37 cellular contexts compared by ENCODE assay signal in genomic region chr17:35135322-35135721, GRCh38. TPM values are rescaled to one million over a fixed set of nuclear protein-coding genes. Genes with fewer than 3 reads are reported as not detected.
"Had no signal": no experiment of that assay in that cellular context is flagged by ENCODE, and none has a peak within 500 bp of the region (broad histone marks: within the 10 kb centered on the region; RNA-seq: fewer than 3 reads in every experiment).

No MANE protein-coding gene starts in this region.

- H3K9me3 Mint-ChIP-seq: activated B cell treated with CpG ODN at 0.5 μM for 24 hours; activated CD4-positive, alpha-beta memory T cell treated with anti-CD3 and anti-CD28 coated beads for 36 hours; activated CD4-positive, alpha-beta T cell treated with anti-CD3 and anti-CD28 coated beads, Interleukin-2, amount 10 ng/mL, durations not matched to agents 24 days and 14 days; activated CD8-positive, alpha-beta T cell treated with anti-CD3 and anti-CD28 coated beads for 36 hours; activated naive CD4-positive, alpha-beta T cell treated with anti-CD3 and anti-CD28 coated beads, Interleukin-2, amount 10 ng/mL, durations not matched to agents 7 days and 5 days; activated naive CD4-positive, alpha-beta T cell treated with anti-CD3 and anti-CD28 coated beads, Interleukin-2, amount 50 U/mL, for 24 hours; activated naive CD8-positive, alpha-beta T cell treated with anti-CD3 and anti-CD28 coated beads, Interleukin-2, amount 10 ng/mL, durations not matched to agents 7 days and 5 days; activated naive CD8-positive, alpha-beta T cell treated with anti-CD3 and anti-CD28 coated beads, Interleukin-2, amount 50 U/mL, for 24 hours; activated T-cell treated with anti-CD3 and anti-CD28 coated beads, Interleukin-2, amount 50 U/mL, for 72 hours; activated T-helper 1 cell treated with anti-CD3 and anti-CD28 coated beads, Interleukin-12 subunit alpha, Interleukin-12 subunit beta, Interleukin-2, Interleukin-4 antibody, amounts not matched to agents 30 ng/mL and 10 ng/mL and 1 ng/mL, durations not matched to agents 14 hours and 24 hours and 36 hours; activated T-helper 17 cell treated with anti-CD3 and anti-CD28 coated beads, Interleukin-2, amount 50 U/mL, for 72 hours; brain; central memory CD8-positive, alpha-beta T cell; T-cell; T-helper 2 cell treated with Interferon-gamma antibody and Interleukin-4, amounts not matched to agents 5 μg/mL and 100 μg/mL, for 36 hours had no signal

- H3K27ac Mint-ChIP-seq: activated B cell treated with CpG ODN at 0.5 μM for 24 hours; activated CD4-positive, alpha-beta memory T cell treated with anti-CD3 and anti-CD28 coated beads for 36 hours; activated CD4-positive, alpha-beta T cell treated with anti-CD3 and anti-CD28 coated beads, Interleukin-2, amount 10 ng/mL, durations not matched to agents 24 days and 14 days; activated CD8-positive, alpha-beta T cell treated with anti-CD3 and anti-CD28 coated beads for 36 hours; activated naive CD4-positive, alpha-beta T cell treated with anti-CD3 and anti-CD28 coated beads, Interleukin-2, amount 10 ng/mL, durations not matched to agents 7 days and 5 days; activated naive CD4-positive, alpha-beta T cell treated with anti-CD3 and anti-CD28 coated beads, Interleukin-2, amount 50 U/mL, for 24 hours; activated naive CD8-positive, alpha-beta T cell; activated naive CD8-positive, alpha-beta T cell treated with anti-CD3 and anti-CD28 coated beads, Interleukin-2, amount 10 ng/mL, durations not matched to agents 7 days and 5 days; activated naive CD8-positive, alpha-beta T cell treated with anti-CD3 and anti-CD28 coated beads, Interleukin-2, amount 50 U/mL, for 24 hours; activated T-helper 17 cell treated with anti-CD3 and anti-CD28 coated beads, Interleukin-2, amount 50 U/mL, for 72 hours; brain; T-cell; T-helper 2 cell treated with Interferon-gamma antibody and Interleukin-4, amounts not matched to agents 5 μg/mL and 100 μg/mL, for 36 hours had no signal

- H3K4me3 ChIP-seq: ascending aorta, cardiac muscle cell had no signal

- DNase-seq: activated B cell treated with CpG ODN at 0.5 μM for 24 hours; activated CD4-positive, alpha-beta memory T cell treated with anti-CD3 and anti-CD28 coated beads for 36 hours; activated CD4-positive, alpha-beta T cell treated with anti-CD3 and anti-CD28 coated beads for 4 hours; activated CD4-positive, alpha-beta T cell treated with anti-CD3 and anti-CD28 coated beads, Interleukin-2, amount 10 ng/mL, durations not matched to agents 24 days and 14 days; activated CD4-positive, alpha-beta T cell treated with anti-CD3 and anti-CD28 coated beads, Interleukin-2, amount 50 U/mL, for 1 hour; activated CD4-positive, alpha-beta T cell treated with anti-CD3 and anti-CD28 coated beads, Interleukin-2, amount 50 U/mL, for 4 hours; activated CD4-positive, CD25-positive, alpha-beta regulatory T cell treated with anti-CD3 and anti-CD28 coated beads, Interleukin-2, amount 50 U/mL, for 72 hours; activated CD8-positive, alpha-beta memory T cell treated with anti-CD3 and anti-CD28 coated beads, Interleukin-2, amount 50 U/mL, for 4 hours; activated CD8-positive, alpha-beta T cell treated with anti-CD3 and anti-CD28 coated beads for 36 hours; activated effector memory CD4-positive, alpha-beta T cell treated with anti-CD3 and anti-CD28 coated beads, Interleukin-2, amount 50 U/mL, for 16 hours; activated naive CD4-positive, alpha-beta T cell treated with anti-CD3 and anti-CD28 coated beads, Interleukin-2, amount 10 ng/mL, durations not matched to agents 7 days and 5 days; activated naive CD4-positive, alpha-beta T cell treated with Interleukin-2 at 50 U/mL for 16 hours; activated naive CD8-positive, alpha-beta T cell treated with anti-CD3 and anti-CD28 coated beads, Interleukin-2, amount 10 ng/mL, durations not matched to agents 7 days and 5 days; activated naive CD8-positive, alpha-beta T cell treated with anti-CD3 and anti-CD28 coated beads, Interleukin-2, amount 50 U/mL, for 24 hours; activated T-cell treated with anti-CD3 and anti-CD28 coated beads for 4 hours; activated T-cell treated with anti-CD3 and anti-CD28 coated beads, Interleukin-2, amount 50 U/mL, for 1 hour; activated T-cell treated with anti-CD3 and anti-CD28 coated beads, Interleukin-2, amount 50 U/mL, for 72 hours; amygdala; anterior cingulate cortex; caudate nucleus; cerebellar nuclear complex; T-cell; T-helper 2 cell; T-helper 9 cell had no signal

- ATAC-seq: activated CD8-positive, alpha-beta T cell treated with anti-CD3 and anti-CD28 coated beads for 36 hours; activated naive CD8-positive, alpha-beta T cell treated with anti-CD3 and anti-CD28 coated beads, Interleukin-2, amount 50 U/mL, for 24 hours; activated T-cell treated with anti-CD3 and anti-CD28 coated beads, Interleukin-2, amount 50 U/mL, for 72 hours; activated T-helper 17 cell treated with anti-CD3 and anti-CD28 coated beads, Interleukin-2, amount 50 U/mL, for 72 hours; T-cell had no signal

- H3K27ac ChIP-seq: ascending aorta, cardiac muscle cell, VCaP had no signal

- H3K9me3 ChIP-seq: ascending aorta had no signal

- H3K4me3 Mint-ChIP-seq: activated B cell treated with CpG ODN at 0.5 μM for 24 hours; activated CD4-positive, alpha-beta memory T cell treated with anti-CD3 and anti-CD28 coated beads for 36 hours; activated CD4-positive, alpha-beta T cell treated with anti-CD3 and anti-CD28 coated beads, Interleukin-2, amount 10 ng/mL, durations not matched to agents 24 days and 14 days; activated CD8-positive, alpha-beta T cell treated with anti-CD3 and anti-CD28 coated beads for 36 hours; activated naive CD4-positive, alpha-beta T cell treated with anti-CD3 and anti-CD28 coated beads, Interleukin-2, amount 10 ng/mL, durations not matched to agents 7 days and 5 days; activated naive CD4-positive, alpha-beta T cell treated with anti-CD3 and anti-CD28 coated beads, Interleukin-2, amount 50 U/mL, for 24 hours; activated naive CD8-positive, alpha-beta T cell; activated naive CD8-positive, alpha-beta T cell treated with anti-CD3 and anti-CD28 coated beads, Interleukin-2, amount 10 ng/mL, durations not matched to agents 7 days and 5 days; activated naive CD8-positive, alpha-beta T cell treated with anti-CD3 and anti-CD28 coated beads, Interleukin-2, amount 50 U/mL, for 24 hours; activated T-cell treated with anti-CD3 and anti-CD28 coated beads, Interleukin-2, amount 50 U/mL, for 72 hours; activated T-helper 1 cell treated with anti-CD3 and anti-CD28 coated beads, Interleukin-12 subunit alpha, Interleukin-12 subunit beta, Interleukin-2, Interleukin-4 antibody, amounts not matched to agents 30 ng/mL and 10 ng/mL and 1 ng/mL, durations not matched to agents 14 hours and 24 hours and 36 hours; activated T-helper 17 cell treated with anti-CD3 and anti-CD28 coated beads, Interleukin-2, amount 50 U/mL, for 72 hours; brain; central memory CD8-positive, alpha-beta T cell; T-cell; T-helper 2 cell treated with Interferon-gamma antibody and Interleukin-4, amounts not matched to agents 5 μg/mL and 100 μg/mL, for 36 hours had no signal

- H3K27me3 ChIP-seq: ascending aorta, cardiac muscle cell had no signal

- H3K27me3 Mint-ChIP-seq: activated B cell treated with CpG ODN at 0.5 μM for 24 hours; activated CD4-positive, alpha-beta memory T cell treated with anti-CD3 and anti-CD28 coated beads for 36 hours; activated CD4-positive, alpha-beta T cell treated with anti-CD3 and anti-CD28 coated beads, Interleukin-2, amount 10 ng/mL, durations not matched to agents 24 days and 14 days; activated CD8-positive, alpha-beta T cell treated with anti-CD3 and anti-CD28 coated beads for 36 hours; activated naive CD4-positive, alpha-beta T cell treated with anti-CD3 and anti-CD28 coated beads, Interleukin-2, amount 10 ng/mL, durations not matched to agents 7 days and 5 days; activated naive CD4-positive, alpha-beta T cell treated with anti-CD3 and anti-CD28 coated beads, Interleukin-2, amount 50 U/mL, for 24 hours; activated naive CD8-positive, alpha-beta T cell; activated naive CD8-positive, alpha-beta T cell treated with anti-CD3 and anti-CD28 coated beads, Interleukin-2, amount 10 ng/mL, durations not matched to agents 7 days and 5 days; activated naive CD8-positive, alpha-beta T cell treated with anti-CD3 and anti-CD28 coated beads, Interleukin-2, amount 50 U/mL, for 24 hours; activated T-helper 17 cell treated with anti-CD3 and anti-CD28 coated beads, Interleukin-2, amount 50 U/mL, for 72 hours; brain; central memory CD8-positive, alpha-beta T cell; T-cell had no signal

- H3K4me1 Mint-ChIP-seq: activated B cell treated with CpG ODN at 0.5 μM for 24 hours; activated naive CD8-positive, alpha-beta T cell treated with anti-CD3 and anti-CD28 coated beads, Interleukin-2, amount 10 ng/mL, durations not matched to agents 7 days and 5 days; activated T-helper 17 cell treated with anti-CD3 and anti-CD28 coated beads, Interleukin-2, amount 50 U/mL, for 72 hours; central memory CD8-positive, alpha-beta T cell had no signal

- H3K4me1 ChIP-seq: ascending aorta had no signal

RNA-seq across cellular contexts. Expression of gene UNC45B, which starts 12.3 kb away (rescaled TPM):
- total RNA-seq: activated B cell treated with CpG ODN at 0.5 μM for 24 hours; activated CD4-positive, alpha-beta T cell treated with anti-CD3 and anti-CD28 coated beads, Interleukin-2, amount 10 ng/mL, durations not matched to agents 24 days and 14 days; activated CD8-positive, alpha-beta memory T cell treated with anti-CD3 and anti-CD28 coated beads for 36 hours; activated T-helper 1 cell treated with anti-CD3 and anti-CD28 coated beads, Interleukin-12 subunit alpha, Interleukin-12 subunit beta, Interleukin-2, Interleukin-4 antibody, amounts not matched to agents 30 ng/mL and 10 ng/mL and 1 ng/mL, durations not matched to agents 14 hours and 24 hours and 36 hours; activated T-helper 17 cell treated with anti-CD3 and anti-CD28 coated beads, Interleukin-2, amount 50 U/mL, for 72 hours; ascending aorta; bronchial epithelial cell had no signal

RNA-seq across cellular contexts. Expression of gene FNDC8, which starts 13.9 kb away (rescaled TPM):
- total RNA-seq: activated B cell treated with CpG ODN at 0.5 μM for 24 hours; activated CD4-positive, alpha-beta memory T cell treated with anti-CD3 and anti-CD28 coated beads for 36 hours; activated CD4-positive, alpha-beta T cell treated with anti-CD3 and anti-CD28 coated beads, Interleukin-2, amount 10 ng/mL, durations not matched to agents 24 days and 14 days; activated CD8-positive, alpha-beta memory T cell treated with anti-CD3 and anti-CD28 coated beads for 36 hours; activated CD8-positive, alpha-beta T cell treated with anti-CD3 and anti-CD28 coated beads for 36 hours; activated naive CD8-positive, alpha-beta T cell treated with anti-CD3 and anti-CD28 coated beads, Interleukin-2, amount 10 ng/mL, durations not matched to agents 7 days and 5 days; activated T-cell treated with anti-CD3 and anti-CD28 coated beads, Interleukin-2, amount 50 U/mL, for 72 hours; activated T-helper 1 cell treated with anti-CD3 and anti-CD28 coated beads, Interleukin-12 subunit alpha, Interleukin-12 subunit beta, Interleukin-2, Interleukin-4 antibody, amounts not matched to agents 30 ng/mL and 10 ng/mL and 1 ng/mL, durations not matched to agents 14 hours and 24 hours and 36 hours; activated T-helper 17 cell treated with anti-CD3 and anti-CD28 coated beads, Interleukin-2, amount 50 U/mL, for 72 hours; ascending aorta; bronchial epithelial cell; cardiac muscle cell; T-cell had no signal

RNA-seq across cellular contexts. Expression of gene SLC35G3, which starts 58.9 kb away (rescaled TPM):
- total RNA-seq: activated CD4-positive, alpha-beta memory T cell treated with anti-CD3 and anti-CD28 coated beads for 36 hours; activated CD4-positive, alpha-beta T cell treated with anti-CD3 and anti-CD28 coated beads, Interleukin-2, amount 10 ng/mL, durations not matched to agents 24 days and 14 days; activated CD8-positive, alpha-beta memory T cell treated with anti-CD3 and anti-CD28 coated beads for 36 hours; activated CD8-positive, alpha-beta T cell treated with anti-CD3 and anti-CD28 coated beads for 36 hours; activated naive CD8-positive, alpha-beta T cell treated with anti-CD3 and anti-CD28 coated beads, Interleukin-2, amount 10 ng/mL, durations not matched to agents 7 days and 5 days; activated T-cell treated with anti-CD3 and anti-CD28 coated beads, Interleukin-2, amount 50 U/mL, for 72 hours; activated T-helper 1 cell treated with anti-CD3 and anti-CD28 coated beads, Interleukin-12 subunit alpha, Interleukin-12 subunit beta, Interleukin-2, Interleukin-4 antibody, amounts not matched to agents 30 ng/mL and 10 ng/mL and 1 ng/mL, durations not matched to agents 14 hours and 24 hours and 36 hours; activated T-helper 17 cell treated with anti-CD3 and anti-CD28 coated beads, Interleukin-2, amount 50 U/mL, for 72 hours; ascending aorta; bronchial epithelial cell; cardiac muscle cell; T-cell; T-helper 1 cell treated with Interleukin-12 subunit alpha and Interleukin-12 subunit beta and Interleukin-4 antibody, amounts not matched to agents 30 ng/mL and 1 ng/mL, for 36 hours had no signal
